ENCODE assay signal across 8 cellular contexts in genomic region chr6:16319813-16320532, GRCh38.
DNase-seq lines count a peak whose midpoint lies in the region; ATAC-seq and TF ChIP-seq lines count a peak whose summit lies in the region.

No MANE protein-coding gene starts in this region.

- DNase-seq in NCI-H146 (lab: John Stamatoyannopoulos, UW), result peak; percentile 26
- DNase-seq in NCI-H146 treated with DMSO at 0.1 percent for 48 hours (lab: John Stamatoyannopoulos, UW; ENCODE audit: unreplicated experiment), result no peak
- DNase-seq in NOMO-1 treated with DMSO at 0.1 percent for 48 hours (lab: John Stamatoyannopoulos, UW; ENCODE audit: unreplicated experiment), result peak; percentile 75
- DNase-seq in activated CD8-positive, alpha-beta memory T cell treated with anti-CD3 and anti-CD28 coated beads, Interleukin-2, amount 50 U/mL, for 4 hours, result peak; percentile 67
- peak; percentile 86 for DNase-seq in epithelial cell of esophagus (ENCODE audit: low read depth)
- peak; percentile 56 to 62 for DNase-seq in stimulated activated CD8-positive, alpha-beta memory T cell treated with anti-CD3 and anti-CD28 coated beads, Interleukin-7, amount 100 ng/mL, for 4 hours (ENCODE audit: low read depth in 2 of 2)

- peaks cover 0 to 4% of the 10 kb centered on the region in 2 donors for H3K36me3 ChIP-seq in muscle layer of duodenum (ENCODE audit: control insufficient read depth in 1 of 2, insufficient read depth in 2 of 2, low read length in 2 of 2)

- no peaks in the 10 kb centered on the region for H3K27me3 ChIP-seq in muscle layer of duodenum (ENCODE audit: low read depth, low read length)

- no peaks in the 10 kb centered on the region for H3K9me3 ChIP-seq in muscle layer of duodenum (ENCODE audit: control insufficient read depth in 1 of 2, low read length in 2 of 2)

- ATAC-seq in HG03025 (IDR thresholded peaks at IDR 0.05; ENCODE audit: low FRiP score, unreplicated experiment), result peak; percentile 51

- no peak for TF ChIP-seq CTCF in epithelial cell of esophagus (IDR thresholded peaks at IDR 0.05; ENCODE audit: insufficient read depth, low read depth, low read length, missing control alignments)

- H3K27ac ChIP-seq in muscle layer of duodenum (ENCODE audit: low read length), result peak overlapping the region; percentile 81

- H3K4me1 ChIP-seq in muscle layer of duodenum (ENCODE audit: control insufficient read depth in 1 of 2, insufficient read depth in 2 of 2, low read length in 2 of 2), result peaks cover 23 to 37% of the 10 kb centered on the region in 2 donors

- H3K4me3 ChIP-seq in epithelial cell of esophagus (ENCODE audit: low read length), result no peak overlapping the region
- peak overlapping the region; percentile 36 to 40 for H3K4me3 ChIP-seq in muscle layer of duodenum (ENCODE audit: low read depth in 1 of 2, low read length in 2 of 2)
